Comparison of ENCODE assay signal across 19 cellular contexts in genomic region chr20:50737352-50737751, GRCh38. TPM values are rescaled to one million over a fixed set of nuclear protein-coding genes. Genes with fewer than 3 reads are reported as not detected.
DNase-seq lines count a peak whose midpoint lies in the region; ATAC-seq and TF ChIP-seq lines count a peak whose summit lies in the region.
"Had no signal": no experiment of that assay in that cellular context is flagged by ENCODE, and none has a peak within 500 bp of the region (broad histone marks: within the 10 kb centered on the region; RNA-seq: fewer than 3 reads in every experiment).

No MANE protein-coding gene starts in this region.

- TF ChIP-seq CTCF in H9 (conservative IDR thresholded peaks at IDR 0.05) (no peak), retinal pigment epithelial cell (conservative IDR thresholded peaks at IDR 0.05; ENCODE audit: low read depth, low read length) (no peak)

- no peak overlapping the region for H3K56ac ChIP-seq in H9 (ENCODE audit: insufficient read length, low read depth, low read length)

- H3K23me2 ChIP-seq in H9 (ENCODE audit: insufficient read length, low read depth, low read length, poor library complexity, severe bottlenecking): peaks cover 3% of the 10 kb centered on the region

- peaks cover 14% of the 10 kb centered on the region; the same call in 1 of the 2 replicates for H3K36me3 ChIP-seq in SK-N-MC (ENCODE audit: insufficient read depth, low read length)
- H3K36me3 ChIP-seq: ovary had no signal

- H3K23ac ChIP-seq in H9 (ENCODE audit: insufficient read length, low read depth, low read length): no peak overlapping the region

- no peak overlapping the region for H2AK5ac ChIP-seq in H9 (ENCODE audit: insufficient read length, low read length)

- H4K91ac ChIP-seq in H9 (ENCODE audit: insufficient read length, low read depth, low read length): no peak overlapping the region

- H4K8ac ChIP-seq in H9 (replicated peaks; ENCODE audit: insufficient read length, low read depth, low read length): no peak overlapping the region

- no CpG with 5 or more reads among the region's 4 CpGs for WGBS in H9 (ENCODE audit: extremely low coverage, insufficient read length, low lambda C conversion rate)

- no peaks in the 10 kb centered on the region for H3K9me3 Mint-ChIP-seq in H9
- H3K9me3 Mint-ChIP-seq: activated CD4-positive, alpha-beta T cell treated with anti-CD3 and anti-CD28 coated beads, Interleukin-2, amount 10 ng/mL, durations not matched to agents 24 days and 14 days; central memory CD8-positive, alpha-beta T cell; IgD-negative memory B cell had no signal

- H3K4me3 Mint-ChIP-seq in H9: peak overlapping the region in 1 of 2 experiments; percentile 37; a peak in 1 of 5 replicates
- H3K4me3 Mint-ChIP-seq: activated CD4-positive, alpha-beta T cell treated with anti-CD3 and anti-CD28 coated beads, Interleukin-2, amount 10 ng/mL, durations not matched to agents 24 days and 14 days; central memory CD8-positive, alpha-beta T cell; IgD-negative memory B cell had no signal

- H3K9ac ChIP-seq in H9 (ENCODE audit: extremely low read depth, insufficient read length, low read length) (no peak overlapping the region), SK-N-MC (ENCODE audit: insufficient read length) (no peak overlapping the region)

- peaks cover 6 to 46% (median 44%) of the 10 kb centered on the region in 3 experiments for H3K36me3 Mint-ChIP-seq in H9 (ENCODE audit: insufficient read depth in 1 of 3, low read depth in 3 of 3)

- H3K14ac ChIP-seq in H9 (ENCODE audit: insufficient read depth, low read length): no peak overlapping the region

- no peak overlapping the region for H2BK15ac ChIP-seq in H9 (ENCODE audit: low read depth, low read length)

- no peak overlapping the region for H3K4ac ChIP-seq in H9 (ENCODE audit: low read depth, low read length)

- H2BK20ac ChIP-seq in H9 (ENCODE audit: low read depth, low read length, poor library complexity, severe bottlenecking): no peak overlapping the region

- no peaks in the 10 kb centered on the region for H3K9me3 ChIP-seq in H9 (ENCODE audit: control insufficient read depth, low read depth, low read length)
- H3K9me3 ChIP-seq in SK-N-MC (ENCODE audit: low read depth, low read length): no peaks in the 10 kb centered on the region
- H3K9me3 ChIP-seq: ovary had no signal

- H2BK120ac ChIP-seq in H9 (ENCODE audit: low read depth, low read length, poor library complexity, severe bottlenecking): no peak overlapping the region

- H4K20me1 ChIP-seq in H9 (ENCODE audit: control insufficient read depth, insufficient read depth, insufficient read length): no peaks in the 10 kb centered on the region

- H3K27me3 ChIP-seq in H9 (ENCODE audit: insufficient read depth, low read length): no peaks in the 10 kb centered on the region
- H3K27me3 ChIP-seq: ovary had no signal

- H3K4me2 ChIP-seq in H9 (ENCODE audit: insufficient read depth, insufficient read length, low read length): no peak overlapping the region

- H3K27ac Mint-ChIP-seq in H9: peak overlapping the region; percentile 78 to 94 (median 85)
- H3K27ac Mint-ChIP-seq: activated CD4-positive, alpha-beta T cell treated with anti-CD3 and anti-CD28 coated beads, Interleukin-2, amount 10 ng/mL, durations not matched to agents 24 days and 14 days; IgD-negative memory B cell had no signal

- no peak overlapping the region for H3K27ac ChIP-seq in H9 (ENCODE audit: insufficient read length, low read depth, low read length)
- H3K27ac ChIP-seq in SK-N-MC: peak overlapping the region; percentile 37
- H3K27ac ChIP-seq: ovary had no signal

- no peak for ATAC-seq in GM21390 (IDR thresholded peaks at IDR 0.05; ENCODE audit: unreplicated experiment)
- ATAC-seq in HG03521 (IDR thresholded peaks at IDR 0.05; ENCODE audit: unreplicated experiment): no peak
- ATAC-seq: left ventricle myocardium superior had no signal

- no peak overlapping the region for H2BK5ac ChIP-seq in H9 (ENCODE audit: insufficient read length, low read length)

- no peaks in the 10 kb centered on the region for H3K27me3 Mint-ChIP-seq in H9 (ENCODE audit: low read depth)
- H3K27me3 Mint-ChIP-seq: activated CD4-positive, alpha-beta T cell treated with anti-CD3 and anti-CD28 coated beads, Interleukin-2, amount 10 ng/mL, durations not matched to agents 24 days and 14 days; central memory CD8-positive, alpha-beta T cell; IgD-negative memory B cell had no signal

- peak; percentile 73 for DNase-seq in H9
- no peak for DNase-seq in SK-N-MC (ENCODE audit: low read depth, low spot score)
- DNase-seq in iPS-NIHi7 (ENCODE audit: extremely low spot score): peak; percentile 31
- DNase-seq in retinal pigment epithelial cell (ENCODE audit: low read depth): no peak
- DNase-seq in DMS 273 treated with DMSO at 0.1 percent for 48 hours (lab: John Stamatoyannopoulos, UW): no peak
- DNase-seq in occipital lobe (lab: John Stamatoyannopoulos, UW): no peak
- DNase-seq: activated CD4-positive, alpha-beta T cell treated with anti-CD3 and anti-CD28 coated beads, Interleukin-2, amount 10 ng/mL, durations not matched to agents 24 days and 14 days; activated gamma-delta T cell; AML-193; effector CD8-positive, alpha-beta T cell; left ventricle myocardium superior; NCI-H1930; NCI-H446 treated with DMSO at 0.1 percent for 48 hours; ovary; stimulated activated CD4-positive, alpha-beta T cell treated with anti-CD3 and anti-CD28 coated beads, Interleukin-2, amount 100 ng/mL, for 48 hours had no signal

- peaks cover 6% of the 10 kb centered on the region for H3K4me1 ChIP-seq in H9 (ENCODE audit: insufficient read depth, low read length)

- no peak overlapping the region for H3K4me3 ChIP-seq in SK-N-MC
- H3K4me3 ChIP-seq in retinal pigment epithelial cell (ENCODE audit: low read length): peak overlapping the region; percentile 10
- H3K4me3 ChIP-seq: ovary had no signal

- no peak overlapping the region for H2AFZ ChIP-seq in H9 (ENCODE audit: low read length)

- no peaks in the 10 kb centered on the region for H3K79me1 ChIP-seq in H9 (ENCODE audit: insufficient read depth, low read depth, low read length, poor library complexity, severe bottlenecking)

- no peak overlapping the region for H3K18ac ChIP-seq in H9 (ENCODE audit: insufficient read length, low read depth, low read length)

- H4K5ac ChIP-seq in H9 (ENCODE audit: insufficient read length, low read depth, low read length): no peak overlapping the region

- H2BK12ac ChIP-seq in H9 (ENCODE audit: insufficient read length, low read depth, low read length): no peak overlapping the region

- peaks cover 52 to 65% of the 10 kb centered on the region in 2 experiments for H3K4me1 Mint-ChIP-seq in H9

- no peak overlapping the region for H3T11ph ChIP-seq in H9 (ENCODE audit: low read length)

- peaks cover 10% of the 10 kb centered on the region; the same call in 1 of the 2 replicates for H3K79me2 ChIP-seq in H9 (ENCODE audit: insufficient read depth, low read length)

RNA-seq across cellular contexts. Expression of gene PARD6B, which starts 6.0 kb away (rescaled TPM):
- total RNA-seq in H9 (2021): 27.4 and 31.7 TPM in 2 replicates
- total RNA-seq in occipital lobe: 17.5 TPM

RNA-seq across cellular contexts. Expression of gene RIPOR3, which starts 46.0 kb away (rescaled TPM):
- 0.46 and 0.48 TPM in 2 replicates for total RNA-seq in H9 (2021)
- total RNA-seq in occipital lobe: 1.7 TPM
- total RNA-seq: activated CD4-positive, alpha-beta T cell treated with anti-CD3 and anti-CD28 coated beads, Interleukin-2, amount 10 ng/mL, durations not matched to agents 24 days and 14 days had no signal

RNA-seq across cellular contexts. Expression of gene BCAS4, which starts 57.5 kb away (rescaled TPM):
- total RNA-seq in H9 (2021) (16.9 and 21.4 TPM in 2 replicates), occipital lobe (9.8 TPM)

Comparison
In these comparisons a context has a peak if more than half of its experiments do, and no peak if none do; other contexts are left out.
1. DNase-seq: peak in H9 (single experiment) and iPS-NIHi7 (single experiment); none in SK-N-MC (single experiment), retinal pigment epithelial cell (single experiment), DMS 273 treated with DMSO at 0.1 percent for 48 hours (single experiment) and occipital lobe (single experiment).